Comparison of ENCODE assay signal across 20 cellular contexts in genomic region chr12:43305065-43305464, GRCh38.
"Had no signal": no experiment of that assay in that cellular context is flagged by ENCODE, and none has a peak within 500 bp of the region (broad histone marks: within the 10 kb centered on the region; RNA-seq: fewer than 3 reads in every experiment).

No MANE protein-coding gene starts in this region.

- H3K4me2 ChIP-seq: SK-N-SH had no signal

- H3K9ac ChIP-seq: SK-N-SH had no signal

- H3K36me3 ChIP-seq: MG63 had no signal

- FAIRE-seq: HTR-8/SVneo, RCC 7860 had no signal

- H3K4me3 ChIP-seq: MG63 had no signal

- H3K9me3 ChIP-seq: SK-N-SH had no signal

- DNase-seq: Karpas-422, KG1, MG63, NCI-H1092, NCI-H1105 treated with DMSO at 0.1 percent for 48 hours, NCI-H1417 treated with DMSO at 0.1 percent for 48 hours, NCI-H146, NCI-H1694 treated with DMSO at 0.1 percent for 48 hours, NCI-H1930, NCI-H2081, NCI-H2107, NCI-H2227 treated with DMSO at 0.1 percent for 48 hours, NCI-H524 treated with DMSO at 0.1 percent for 48 hours, NCI-H69, NCI-H774, RPMI8226, SHP77, SK-N-SH had no signal

- H3K27me3 ChIP-seq: MG63 had no signal
